ENCODE assay signal across 1 cellular context in genomic region chr12:6769681-6770080, GRCh38.
A peak's percentile ranks its signal among the peaks of the same experiment; 100 is the strongest.
TF ChIP-seq lines count a peak whose summit lies in the region.

No MANE protein-coding gene starts in this region.

TF ChIP-seq in HepG2, 621 proteins besides CTCF, POLR2A, EP300 and RAD21:
- TF ChIP-seq AKAP8 (CRISPR knock-in tag; IDR thresholded peaks at IDR 0.05) (0 out of 2 replicates have a peak, but pooled peaks have one; percentile 28), RFXAP (CRISPR knock-in tag; IDR thresholded peaks at IDR 0.05; ENCODE audit: borderline replicate concordance) (no peak)
